Comparison of ENCODE assay signal across 8 cellular contexts in the genomic region with DNA sequence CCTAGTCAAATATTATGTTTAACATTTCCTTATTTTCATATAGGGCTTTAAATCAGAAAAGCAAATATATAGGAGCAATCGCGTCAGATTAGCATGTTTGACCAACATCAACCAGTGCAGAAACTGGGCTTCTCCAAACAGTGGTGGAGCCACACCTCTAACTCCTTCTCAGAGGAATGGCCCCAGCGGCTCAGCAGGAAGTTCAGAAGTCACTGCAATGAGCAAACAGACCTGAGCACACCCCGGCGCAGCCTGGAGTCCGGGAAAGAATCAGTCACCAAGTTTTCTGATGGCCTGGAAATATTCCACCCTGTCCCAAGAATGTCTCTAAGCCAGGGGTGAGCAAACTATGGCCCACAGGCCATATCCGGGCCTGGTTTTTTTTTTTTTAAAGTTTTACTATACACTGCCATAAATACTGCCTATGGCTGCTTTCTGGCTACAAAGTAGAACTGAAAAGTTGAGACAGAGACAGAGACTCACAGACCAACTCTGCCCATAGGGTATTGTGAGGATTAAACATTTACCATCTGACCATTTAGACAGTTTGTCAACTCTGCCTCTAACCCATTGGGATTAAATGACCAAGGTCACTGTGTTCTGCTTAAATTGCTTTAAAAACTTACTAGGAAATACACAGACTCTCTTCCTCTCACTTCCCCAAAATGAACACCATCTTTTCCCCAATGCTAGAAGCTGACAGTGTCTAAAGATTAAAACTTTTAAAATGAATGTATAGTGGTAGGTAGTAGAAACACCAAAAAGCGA. TPM values are rescaled to one million over a fixed set of nuclear protein-coding genes. Genes with fewer than 3 reads are reported as not detected.
DNase-seq lines count a peak whose midpoint lies in the region; ATAC-seq and TF ChIP-seq lines count a peak whose summit lies in the region.
"Had no signal": no experiment of that assay in that cellular context is flagged by ENCODE, and none has a peak within 500 bp of the region (broad histone marks: within the 10 kb centered on the region; RNA-seq: fewer than 3 reads in every experiment).

No MANE protein-coding gene starts in this region.

- H3K79me2 ChIP-seq in smooth muscle cell (ENCODE audit: low read depth) = peaks cover 77% of the 10 kb centered on the region

- 60% methylated on average over 8 of the region's 8 CpGs for WGBS in smooth muscle cell (ENCODE audit: low lambda C conversion rate)

- peaks cover 8% of the 10 kb centered on the region for H4K20me1 ChIP-seq in smooth muscle cell (ENCODE audit: low read depth)

- H3K36me3 ChIP-seq in smooth muscle cell (ENCODE audit: low read depth) = no peaks in the 10 kb centered on the region

- H3K27ac ChIP-seq in epithelial cell of prostate (peak overlapping the region; percentile 5), smooth muscle cell (ENCODE audit: low read depth) (peak overlapping the region; percentile 46)

- DNase-seq in H4 (ENCODE audit: low spot score) (peak; percentile 24), NCI-H146 treated with DMSO at 0.1 percent for 48 hours (lab: John Stamatoyannopoulos, UW; ENCODE audit: unreplicated experiment) (peak; percentile 27), epithelial cell of prostate (ENCODE audit: low read depth, low spot score) (no peak), smooth muscle cell (lab: John Stamatoyannopoulos, UW; ENCODE audit: unreplicated experiment) (no peak), GDM1 (lab: John Stamatoyannopoulos, UW) (no peak), SK-N-DZ (ENCODE audit: low spot score) (no peak)
- DNase-seq: activated T-cell treated with anti-CD3 and anti-CD28 coated beads, Interleukin-2, amount 50 U/mL, for 48 hours had no signal

- peaks cover 32% of the 10 kb centered on the region for H3K4me1 ChIP-seq in smooth muscle cell (ENCODE audit: low read depth)

- no peak for TF ChIP-seq CTCF in smooth muscle cell (IDR thresholded peaks at IDR 0.05; ENCODE audit: borderline replicate concordance, insufficient read depth, poor library complexity, severe bottlenecking)

- H2AFZ ChIP-seq in smooth muscle cell (ENCODE audit: low read depth) = peak overlapping the region; percentile 41

- no peak overlapping the region for H3K4me2 ChIP-seq in smooth muscle cell

- H3F3A ChIP-seq in smooth muscle cell (ENCODE audit: low read depth) = no peaks in the 10 kb centered on the region

- peak overlapping the region; percentile 2 for H3K4me3 ChIP-seq in smooth muscle cell

- no peak overlapping the region for H3K9ac ChIP-seq in smooth muscle cell (ENCODE audit: low read depth)

- H3K9me3 ChIP-seq in smooth muscle cell (replicated peaks; ENCODE audit: low read depth) = no peaks in the 10 kb centered on the region

- ATAC-seq in GM18867 (IDR thresholded peaks at IDR 0.05; ENCODE audit: unreplicated experiment) = no peak

- H3K27me3 ChIP-seq in smooth muscle cell (ENCODE audit: low read depth) = no peaks in the 10 kb centered on the region

RNA-seq across cellular contexts. Expression of a gene that starts 5.4 kb away (rescaled TPM):
- total RNA-seq in H4 (2014; rRNA removed; shearing (Covaris generic)) = 45.2 and 57.5 TPM in 2 replicates
- 36.2 and 45.6 TPM in 2 replicates for total RNA-seq in smooth muscle cell
- 62.1 and 69.2 TPM in 2 replicates for polyA plus RNA-seq in smooth muscle cell
- 39.3 and 41.9 TPM in 2 replicates for polyA plus RNA-seq in SK-N-DZ (2014; cell fraction: cytosol; rRNA removed)
- 27.4 and 32.6 TPM in 2 replicates for polyA plus RNA-seq in SK-N-DZ (2014; cell fraction: nucleus; rRNA removed)

Comparison
In these comparisons a context has a peak if more than half of its experiments do, and no peak if none do; other contexts are left out.
1. DNase-seq: peak in H4 (single experiment) and NCI-H146 treated with DMSO at 0.1 percent for 48 hours (single experiment); none in epithelial cell of prostate (single experiment), smooth muscle cell (single experiment), GDM1 (single experiment) and SK-N-DZ (single experiment).